Comparison of ENCODE assay signal across 23 cellular contexts in genomic region chr13:110830800-110831371, GRCh38.
DNase-seq lines count a peak whose midpoint lies in the region; ATAC-seq and TF ChIP-seq lines count a peak whose summit lies in the region.
"Had no signal": no experiment of that assay in that cellular context is flagged by ENCODE, and none has a peak within 500 bp of the region (broad histone marks: within the 10 kb centered on the region; RNA-seq: fewer than 3 reads in every experiment).

No MANE protein-coding gene starts in this region.

- no peak overlapping the region for H3K4ac ChIP-seq in neuronal stem cell (ENCODE audit: low read length)

- H3K36me3 ChIP-seq in HEK293 (ENCODE audit: control insufficient read depth in 2 of 2, insufficient read depth in 1 of 2, low read length in 2 of 2) (no peaks in the 10 kb centered on the region), neuronal stem cell (replicated peaks in 1 of 2; ENCODE audit: control insufficient read depth in 2 of 2, insufficient read depth in 2 of 2, low read length in 2 of 2) (no peaks in the 10 kb centered on the region)
- H3K36me3 ChIP-seq: BE2C, BLaER1 had no signal

- no peaks in the 10 kb centered on the region for H3K4me1 ChIP-seq in HEK293 (ENCODE audit: control insufficient read depth, insufficient read depth, low read length)
- H3K4me1 ChIP-seq in neuronal stem cell (ENCODE audit: control insufficient read depth in 2 of 2, insufficient read depth in 1 of 2, low read depth in 1 of 2, low read length in 2 of 2), result no peaks in the 10 kb centered on the region
- H3K4me1 ChIP-seq: BE2C, BLaER1 had no signal

- H2BK15ac ChIP-seq in neuronal stem cell (ENCODE audit: low read length), result no peak overlapping the region

- CTCF ChIA-PET in HEK293 (lab: Yijun Ruan, JAX), result no interaction called here

- TF ChIP-seq CTCF in HEK293 (tag by site-specific recombination; IDR thresholded peaks at IDR 0.05) (no peak), VCaP (conservative IDR thresholded peaks at IDR 0.05) (no peak), nephron progenitor cell (IDR thresholded peaks at IDR 0.05) (no peak)

- H2BK12ac ChIP-seq in neuronal stem cell (ENCODE audit: low read length), result no peak overlapping the region

- H3K27ac ChIP-seq in HEK293 (ENCODE audit: extremely low read depth, low read depth, low read length) (no peak overlapping the region), VCaP (peak overlapping the region; percentile 0; the same call in 1 of the 2 replicates), neuronal stem cell (replicated peaks; ENCODE audit: low read length) (no peak overlapping the region)
- H3K27ac ChIP-seq: BLaER1 had no signal

- no CpG with 5 or more reads among the region's 16 CpGs for whole genome bisulfite sequencing in neuronal stem cell (ENCODE audit: extremely low coverage in 2 of 2, insufficient read length in 2 of 2, insufficient replicate concordance in 1 of 2), 2 donors

- H3K4me3 ChIP-seq in HEK293 (ENCODE audit: low read depth, low read length) (no peak overlapping the region), neuronal stem cell (ENCODE audit: low read length in 2 of 2) (no peak overlapping the region)
- H3K4me3 ChIP-seq: BLaER1 had no signal

- H3K36me3 Mint-ChIP-seq in nephron progenitor cell (ENCODE audit: low read depth), result no peaks in the 10 kb centered on the region
- peaks cover 0 to 8% (median 0%) of the 10 kb centered on the region in 3 donors for H3K36me3 Mint-ChIP-seq in naive thymus-derived CD8-positive, alpha-beta T cell
- H3K36me3 Mint-ChIP-seq: CD14-positive monocyte; CD4-positive, alpha-beta memory T cell; CD4-positive, CD25-positive, alpha-beta regulatory T cell had no signal

- no peak overlapping the region for H4K91ac ChIP-seq in neuronal stem cell (ENCODE audit: low read depth, low read length, poor library complexity)

- no peak overlapping the region for H3K9ac ChIP-seq in neuronal stem cell (ENCODE audit: low read depth, low read length, poor library complexity)
- H3K9ac ChIP-seq: BLaER1 had no signal

- no peak overlapping the region for H3K14ac ChIP-seq in neuronal stem cell (ENCODE audit: low read length)

- no peak overlapping the region for H2BK120ac ChIP-seq in neuronal stem cell (ENCODE audit: low read depth, low read length)

- peaks cover 0 to 26% (median 2%) of the 10 kb centered on the region in 3 experiments for H3K27me3 ChIP-seq in neuronal stem cell (ENCODE audit: control insufficient read depth in 3 of 3, insufficient read depth in 3 of 3, low read depth in 1 of 3, low read length in 3 of 3)
- H3K27me3 ChIP-seq: BLaER1 had no signal

- H3K18ac ChIP-seq in neuronal stem cell (ENCODE audit: low read length), result peak overlapping the region; percentile 65

- no peak for ATAC-seq in HG03175 (IDR thresholded peaks at IDR 0.05; ENCODE audit: unreplicated experiment)
- ATAC-seq in naive thymus-derived CD8-positive, alpha-beta T cell, result no peak

- H3K23ac ChIP-seq in neuronal stem cell (ENCODE audit: low read depth, low read length, poor library complexity), result peak overlapping the region; percentile 11

- H3K9me3 Mint-ChIP-seq in nephron progenitor cell, result no peaks in the 10 kb centered on the region
- H3K9me3 Mint-ChIP-seq in naive thymus-derived CD8-positive, alpha-beta T cell, result no peaks in the 10 kb centered on the region
- H3K9me3 Mint-ChIP-seq: CD8-positive, alpha-beta memory T cell had no signal

- DNase-seq in nephron progenitor cell (no peak), neuronal stem cell (ENCODE audit: low spot score) (no peak), iPS-NIHi11 (ENCODE audit: low spot score) (no peak)
- no peak for DNase-seq in naive thymus-derived CD8-positive, alpha-beta T cell
- DNase-seq: 8988T; ACHN; BE2C; C1 segment of cervical spinal cord; CD4-positive, alpha-beta memory T cell; CD4-positive, CD25-positive, alpha-beta regulatory T cell; CD8-positive, alpha-beta memory T cell; COR-L47; DMS 273 treated with DMSO at 0.1 percent for 48 hours; DMS153; DMS53; DMS79; DND-41; GF-D8 had no signal

- no peak overlapping the region for H3K4me2 ChIP-seq in neuronal stem cell (ENCODE audit: insufficient read depth, low read length, poor library complexity, severe bottlenecking)
- H3K4me2 ChIP-seq: BLaER1 had no signal

- no peaks in the 10 kb centered on the region for H3K79me1 ChIP-seq in neuronal stem cell (ENCODE audit: low read depth, low read length)

- H2AFZ ChIP-seq in neuronal stem cell (ENCODE audit: low read length), result peak overlapping the region; percentile 45

- H2AK5ac ChIP-seq in neuronal stem cell (ENCODE audit: low read depth, low read length), result no peak overlapping the region

- POLR2A ChIA-PET in HEK293 (lab: Yijun Ruan, JAX), result no interaction called here
- POLR2A ChIA-PET in naive thymus-derived CD8-positive, alpha-beta T cell (lab: Charles Lee), result no interaction called here

- H3K9me3 ChIP-seq in HEK293 (ENCODE audit: control insufficient read depth, insufficient read depth, low read depth, low read length) (no peaks in the 10 kb centered on the region), neuronal stem cell (replicated peaks in 1 of 2; ENCODE audit: control insufficient read depth in 2 of 2, insufficient read depth in 1 of 2, low read depth in 1 of 2, low read length in 2 of 2) (no peaks in the 10 kb centered on the region)
- H3K9me3 ChIP-seq: BE2C, BLaER1 had no signal

- peaks cover 9% of the 10 kb centered on the region for H3K27me3 Mint-ChIP-seq in nephron progenitor cell (ENCODE audit: low read depth, poor library complexity)
- H3K27me3 Mint-ChIP-seq in naive thymus-derived CD8-positive, alpha-beta T cell, result peaks cover 0 to 10% (median 0%) of the 10 kb centered on the region in 5 donors

- H3K4me1 Mint-ChIP-seq in nephron progenitor cell, result peaks cover 14% of the 10 kb centered on the region
- peaks cover 0 to 6% (median 3%) of the 10 kb centered on the region in 4 donors for H3K4me1 Mint-ChIP-seq in naive thymus-derived CD8-positive, alpha-beta T cell
- H3K4me1 Mint-ChIP-seq: CD4-positive, alpha-beta memory T cell; CD8-positive, alpha-beta memory T cell had no signal

- peak overlapping the region; percentile 39 for H3K27ac Mint-ChIP-seq in nephron progenitor cell
- H3K27ac Mint-ChIP-seq in naive thymus-derived CD8-positive, alpha-beta T cell, result peak overlapping the region in 1 of 10 donors; percentile 37
- H3K27ac Mint-ChIP-seq: CD14-positive monocyte; CD4-positive, alpha-beta memory T cell; CD4-positive, CD25-positive, alpha-beta regulatory T cell had no signal

- H2BK5ac ChIP-seq in neuronal stem cell (ENCODE audit: low read length), result no peak overlapping the region

- no peak overlapping the region for H4K8ac ChIP-seq in neuronal stem cell (ENCODE audit: low read depth, low read length)

- no peak overlapping the region for H3K4me3 Mint-ChIP-seq in nephron progenitor cell
- H3K4me3 Mint-ChIP-seq in naive thymus-derived CD8-positive, alpha-beta T cell, result no peak overlapping the region
- H3K4me3 Mint-ChIP-seq: CD14-positive monocyte; CD4-positive, alpha-beta memory T cell; CD4-positive, CD25-positive, alpha-beta regulatory T cell; CD8-positive, alpha-beta memory T cell had no signal

TF ChIP-seq in HEK293, 187 proteins besides CTCF, POLR2A, EP300 and RAD21:
- peak; percentile 46; the same call in 1 of the 2 replicates for TF ChIP-seq ZFHX2 (tag by site-specific recombination; conservative IDR thresholded peaks at IDR 0.05)
- peak; percentile 68 for TF ChIP-seq EGR2 (tag by site-specific recombination; IDR thresholded peaks at IDR 0.05; ENCODE audit: low read depth)
- TF ChIP-seq ZNF18 (tag by site-specific recombination; IDR thresholded peaks at IDR 0.05), result no peak
